Comparison of ENCODE assay signal across 1 cellular context in genomic region chr11:121740902-121741301, GRCh38.
TF ChIP-seq lines count a peak whose summit lies in the region.

No MANE protein-coding gene starts in this region.

TF ChIP-seq in IMR-90, 13 proteins besides CTCF, POLR2A, EP300 and RAD21:
- TF ChIP-seq FOS (IDR thresholded peaks at IDR 0.05; ENCODE audit: low read depth, low read length) (no peak), MAFK (IDR thresholded peaks at IDR 0.05; ENCODE audit: low read depth, low read length) (no peak), CHD1 (IDR thresholded peaks at IDR 0.05; ENCODE audit: low read depth, low read length) (no peak), SMC3 (IDR thresholded peaks at IDR 0.05; ENCODE audit: low read depth, low read length) (no peak), NFE2L2 (IDR thresholded peaks at IDR 0.05; ENCODE audit: low read depth, low read length) (no peak), USF2 (IDR thresholded peaks at IDR 0.05; ENCODE audit: low read depth, low read length) (no peak), RFX5 (IDR thresholded peaks at IDR 0.05; ENCODE audit: low read depth, low read length) (no peak), MAZ (IDR thresholded peaks at IDR 0.05; ENCODE audit: borderline replicate concordance, low read depth, low read length) (no peak), CEBPB (IDR thresholded peaks at IDR 0.05; ENCODE audit: low read depth, low read length) (no peak), MXI1 (IDR thresholded peaks at IDR 0.05; ENCODE audit: borderline replicate concordance, low read depth, low read length) (no peak), RCOR1 (IDR thresholded peaks at IDR 0.05; ENCODE audit: insufficient replicate concordance, low read length) (no peak), BHLHE40 (IDR thresholded peaks at IDR 0.05; ENCODE audit: low read depth, low read length) (no peak)
- TF ChIP-seq, protein P1, sequence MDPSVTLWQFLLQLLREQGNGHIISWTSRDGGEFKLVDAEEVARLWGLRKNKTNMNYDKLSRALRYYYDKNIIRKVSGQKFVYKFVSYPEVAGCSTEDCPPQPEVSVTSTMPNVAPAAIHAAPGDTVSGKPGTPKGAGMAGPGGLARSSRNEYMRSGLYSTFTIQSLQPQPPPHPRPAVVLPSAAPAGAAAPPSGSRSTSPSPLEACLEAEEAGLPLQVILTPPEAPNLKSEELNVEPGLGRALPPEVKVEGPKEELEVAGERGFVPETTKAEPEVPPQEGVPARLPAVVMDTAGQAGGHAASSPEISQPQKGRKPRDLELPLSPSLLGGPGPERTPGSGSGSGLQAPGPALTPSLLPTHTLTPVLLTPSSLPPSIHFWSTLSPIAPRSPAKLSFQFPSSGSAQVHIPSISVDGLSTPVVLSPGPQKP (IDR thresholded peaks at IDR 0.05; ENCODE audit: borderline replicate concordance, low read depth, low read length): no peak
